24 cellular contexts compared by ENCODE assay signal in the genomic region with DNA sequence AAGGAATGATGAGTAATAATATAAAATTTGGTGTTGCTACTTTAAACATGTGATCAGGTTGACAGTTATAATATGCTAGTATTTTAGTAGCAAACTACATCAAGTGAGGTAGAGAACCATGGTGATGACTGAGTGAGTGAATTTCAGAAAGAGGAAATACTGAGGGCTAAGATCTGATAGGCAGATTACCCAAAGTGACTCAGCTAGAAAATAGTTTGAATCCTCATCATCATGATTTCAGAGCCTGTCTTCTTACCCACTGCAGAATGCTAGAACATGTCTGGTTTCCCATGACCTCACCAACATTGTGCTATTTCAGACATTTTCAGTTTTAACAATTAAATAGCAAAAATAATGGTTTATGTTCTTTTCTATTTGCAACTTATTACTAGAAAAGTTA.
A peak's percentile ranks its signal among the peaks of the same experiment; 100 is the strongest.
DNase-seq lines count a peak whose midpoint lies in the region; ATAC-seq, FAIRE-seq and TF ChIP-seq lines count a peak whose summit lies in the region.
"Had no signal": no experiment of that assay in that cellular context is flagged by ENCODE, and none has a peak within 500 bp of the region (broad histone marks: within the 10 kb centered on the region; RNA-seq: fewer than 3 reads in every experiment).

No MANE protein-coding gene starts in this region.

- no peaks in the 10 kb centered on the region for H4K20me1 ChIP-seq in mammary epithelial cell (ENCODE audit: insufficient read depth, low read length)

- H3K4me3 ChIP-seq in RWPE2 (ENCODE audit: severe bottlenecking) (no peak overlapping the region), mammary epithelial cell (replicated peaks in 1 of 3; ENCODE audit: insufficient read depth in 1 of 3, low read depth in 2 of 3, low read length in 3 of 3) (no peak overlapping the region), gastrocnemius medialis (no peak overlapping the region)
- H3K4me3 ChIP-seq: gastroesophageal sphincter, GM12878, testis had no signal

- CTCF ChIA-PET in mammary epithelial cell (lab: Charles Lee; ENCODE audit: low non-redundant PET), result no interaction called here

- TSS peak; percentile 46 for BruUV-seq in mammary epithelial cell (replicated peaks; lab: Mats Ljungman, UMichigan)

- in situ Hi-C loops in mammary epithelial cell (cut with MboI; ENCODE audit: low sequenced_read_pairs in 2 of 2), result no loop called here
- in situ Hi-C loops in gastrocnemius medialis (cut with MboI; ENCODE audit: low sequenced_read_pairs in 4 of 4), result no loop called here

- dilution Hi-C loops in mammary epithelial cell (cut with HindIII; ENCODE audit: low sequenced_read_pairs), result no loop called here

- no peak for TF ChIP-seq POLR2A in gastrocnemius medialis (IDR thresholded peaks at IDR 0.05)

- H2AFZ ChIP-seq in mammary epithelial cell (ENCODE audit: low read depth, low read length), result no peak overlapping the region

- H3K36me3 ChIP-seq in RWPE2 (ENCODE audit: low read depth) (no peaks in the 10 kb centered on the region), mammary epithelial cell (ENCODE audit: insufficient read depth, low read length) (no peaks in the 10 kb centered on the region), gastrocnemius medialis (no peaks in the 10 kb centered on the region)
- H3K36me3 ChIP-seq: gastroesophageal sphincter had no signal

- H3K4me1 ChIP-seq in RWPE2 (ENCODE audit: insufficient read depth, poor library complexity, severe bottlenecking) (no peaks in the 10 kb centered on the region), mammary epithelial cell (ENCODE audit: insufficient read depth, low read length) (no peaks in the 10 kb centered on the region), gastrocnemius medialis (no peaks in the 10 kb centered on the region)
- H3K4me1 ChIP-seq: gastroesophageal sphincter, testis had no signal

- DNase-seq in Kasumi-1 (lab: John Stamatoyannopoulos, UW) (peak; percentile 15 to 19), RWPE2 (ENCODE audit: low spot score) (no peak), mammary epithelial cell (peak; percentile 79), urothelium cell line (ENCODE audit: low spot score) (peak; percentile 6), GOT3 (lab: John Stamatoyannopoulos, UW) (no peak), DMS79 treated with DMSO at 0.1 percent for 48 hours (lab: John Stamatoyannopoulos, UW) (no peak), gastrocnemius medialis (no peak)
- DNase-seq: activated CD4-positive, alpha-beta T cell treated with anti-CD3 and anti-CD28 coated beads for 48 hours; activated naive CD4-positive, alpha-beta T cell treated with anti-CD3 and anti-CD28 coated beads for 36 hours; activated T-cell treated with anti-CD3 and anti-CD28 coated beads, Interleukin-2, amount 50 U/mL, for 72 hours; AML-193; DMS53; effector CD4-positive, alpha-beta T cell; HFFc6; NCI-H1417 treated with DMSO at 0.1 percent for 48 hours; NCI-H2107; NCI-H524 treated with DMSO at 0.1 percent for 48 hours; stimulated activated CD4-positive, alpha-beta T cell treated with anti-CD3 and anti-CD28 coated beads, Interleukin-2, amount 100 ng/mL, for 48 hours; stimulated activated naive CD4-positive, alpha-beta T cell; testis had no signal

- H3K4me2 ChIP-seq in mammary epithelial cell (ENCODE audit: insufficient read depth, low read depth, low read length), result no peak overlapping the region

- no peaks in the 10 kb centered on the region for H3K79me2 ChIP-seq in mammary epithelial cell (ENCODE audit: insufficient read depth, low read length)

- intact Hi-C loops in mammary epithelial cell (cut with micrococcal nuclease) (no loop called here), gastrocnemius medialis (cut with DNase I; ENCODE audit: low total_unique reads) (no loop called here)

- H3K9ac ChIP-seq in mammary epithelial cell (ENCODE audit: insufficient read depth, low read length), result no peak overlapping the region

- peaks cover 2% of the 10 kb centered on the region for H3K9me3 ChIP-seq in RWPE2 (ENCODE audit: severe bottlenecking)
- H3K9me3 ChIP-seq in mammary epithelial cell (replicated peaks; ENCODE audit: insufficient read depth, low read length), result no peaks in the 10 kb centered on the region
- no peaks in the 10 kb centered on the region for H3K9me3 ChIP-seq in gastrocnemius medialis
- H3K9me3 ChIP-seq: gastroesophageal sphincter, testis had no signal

- TF ChIP-seq CTCF in RWPE2 (IDR thresholded peaks at IDR 0.05; ENCODE audit: poor library complexity, severe bottlenecking), result no peak
- TF ChIP-seq CTCF in mammary epithelial cell (conservative IDR thresholded peaks at IDR 0.05 in 1 of 2, IDR thresholded peaks at IDR 0.05 in 1 of 2; ENCODE audit: extremely low read depth in 1 of 2, insufficient read depth in 1 of 2, low read depth in 1 of 2, low read length in 2 of 2), result no peak
- TF ChIP-seq CTCF in gastrocnemius medialis (IDR thresholded peaks at IDR 0.05 in 4 of 5, conservative IDR thresholded peaks at IDR 0.05 in 1 of 5), result no peak

- ATAC-seq in RWPE2 (ENCODE audit: low read depth), result peak; percentile 67; the same call in 2 of the 3 replicates
- ATAC-seq in gastrocnemius medialis, result no peak
- ATAC-seq: activated T-cell treated with anti-CD3 and anti-CD28 coated beads, Interleukin-2, amount 50 U/mL, for 72 hours; gastroesophageal sphincter; GM12878; HepG2 had no signal

- H3K27me3 ChIP-seq in RWPE2 (ENCODE audit: insufficient read depth, poor library complexity, severe bottlenecking) (no peaks in the 10 kb centered on the region), mammary epithelial cell (ENCODE audit: insufficient read depth, low read length) (no peaks in the 10 kb centered on the region), gastrocnemius medialis (no peaks in the 10 kb centered on the region)
- H3K27me3 ChIP-seq: gastroesophageal sphincter, testis had no signal

- H3K27ac ChIP-seq in RWPE2 (ENCODE audit: poor library complexity, severe bottlenecking), result no peak overlapping the region
- no peak overlapping the region for H3K27ac ChIP-seq in mammary epithelial cell (ENCODE audit: insufficient read depth, low read depth, low read length)
- no peak overlapping the region for H3K27ac ChIP-seq in gastrocnemius medialis
- H3K27ac ChIP-seq: gastroesophageal sphincter, testis had no signal

- FAIRE-seq in urothelium cell line (lab: Jason Lieb, UNC), result no peak
- FAIRE-seq: GM12878, HepG2, TTC549 had no signal

Comparison
In these comparisons a context has a peak if more than half of its experiments do, and no peak if none do; other contexts are left out.
1. DNase-seq: peak in Kasumi-1 (2 of 2), mammary epithelial cell (single experiment) and urothelium cell line (single experiment); none in RWPE2 (single experiment), GOT3 (single experiment), DMS79 treated with DMSO at 0.1 percent for 48 hours (single experiment) and gastrocnemius medialis (0 of 2).